Comparison of ENCODE assay signal across 1 cellular context in genomic region chr15:48967336-48967735, GRCh38.
TF ChIP-seq lines count a peak whose summit lies in the region.

No MANE protein-coding gene starts in this region.

TF ChIP-seq in IMR-90, 13 proteins besides CTCF, POLR2A, EP300 and RAD21:
- TF ChIP-seq, protein P1, sequence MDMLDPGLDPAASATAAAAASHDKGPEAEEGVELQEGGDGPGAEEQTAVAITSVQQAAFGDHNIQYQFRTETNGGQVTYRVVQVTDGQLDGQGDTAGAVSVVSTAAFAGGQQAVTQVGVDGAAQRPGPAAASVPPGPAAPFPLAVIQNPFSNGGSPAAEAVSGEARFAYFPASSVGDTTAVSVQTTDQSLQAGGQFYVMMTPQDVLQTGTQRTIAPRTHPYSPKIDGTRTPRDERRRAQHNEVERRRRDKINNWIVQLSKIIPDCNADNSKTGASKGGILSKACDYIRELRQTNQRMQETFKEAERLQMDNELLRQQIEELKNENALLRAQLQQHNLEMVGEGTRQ (IDR thresholded peaks at IDR 0.05; ENCODE audit: low read depth, low read length) = no peak
